ENCODE assay signal across 8 cellular contexts in the genomic region with DNA sequence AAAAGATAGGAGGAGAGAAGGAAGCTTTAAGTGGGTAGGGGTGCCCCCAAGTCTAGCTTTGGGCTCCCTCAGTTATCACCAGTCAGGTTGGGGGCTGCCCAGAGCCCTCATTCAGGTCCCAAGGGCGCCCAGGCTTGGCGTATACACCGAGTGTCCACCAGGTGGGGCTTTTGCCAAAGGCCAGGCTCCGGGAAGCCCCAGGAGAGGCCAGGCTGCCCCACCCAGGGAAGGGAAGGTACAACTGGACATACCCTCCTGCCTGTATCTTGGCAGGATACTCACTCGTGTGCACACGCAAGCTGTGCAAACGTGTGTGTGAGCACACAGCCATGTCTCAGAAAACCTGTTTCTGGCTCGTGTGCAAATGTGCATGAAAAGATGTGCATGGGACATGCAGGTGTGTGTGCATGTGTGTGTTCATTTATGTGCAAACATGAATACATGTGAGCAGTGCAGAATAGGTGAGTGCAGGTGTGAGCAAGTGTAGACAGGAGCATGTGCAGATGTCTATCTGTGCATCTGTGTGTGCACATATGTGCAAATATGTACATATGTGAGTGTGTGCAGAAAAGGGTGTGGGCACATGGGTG. TPM values are rescaled to one million over a fixed set of nuclear protein-coding genes. Genes with fewer than 3 reads are reported as not detected.
DNase-seq lines count a peak whose midpoint lies in the region; ATAC-seq and TF ChIP-seq lines count a peak whose summit lies in the region.

No MANE protein-coding gene starts in this region.

- intact Hi-C loops in activated CD8-positive, alpha-beta T cell treated with anti-CD3 and anti-CD28 coated beads for 36 hours (cut with micrococcal nuclease) = loop anchor here (10.0 kb wide), 1 partner anchor 291 kb away; no protein-coding TSS in a partner anchor

- H3K27me3 Mint-ChIP-seq in activated CD8-positive, alpha-beta T cell treated with anti-CD3 and anti-CD28 coated beads for 36 hours = peaks cover 10% of the 10 kb centered on the region
- H3K27me3 Mint-ChIP-seq in neural crest cell (ENCODE audit: low read depth) = peaks cover 77% of the 10 kb centered on the region

- H3K4me3 ChIP-seq in epithelial cell of esophagus (ENCODE audit: low read length) = no peak overlapping the region

- peak; percentile 85 for TF ChIP-seq CTCF in activated CD8-positive, alpha-beta T cell treated with anti-CD3 and anti-CD28 coated beads for 36 hours (IDR thresholded peaks at IDR 0.05)
- TF ChIP-seq CTCF in epithelial cell of esophagus (IDR thresholded peaks at IDR 0.05; ENCODE audit: insufficient read depth, low read depth, low read length, missing control alignments) (peak; percentile 90), neural crest cell (conservative IDR thresholded peaks at IDR 0.05) (peak; percentile 91)

- H3K27ac Mint-ChIP-seq in activated CD8-positive, alpha-beta T cell treated with anti-CD3 and anti-CD28 coated beads for 36 hours = no peak overlapping the region
- no peak overlapping the region for H3K27ac Mint-ChIP-seq in neural crest cell (ENCODE audit: unreplicated experiment)

- POLR2A ChIA-PET in activated CD8-positive, alpha-beta T cell treated with anti-CD3 and anti-CD28 coated beads for 36 hours (lab: Charles Lee) = no interaction called here

- H3K4me1 Mint-ChIP-seq in activated CD8-positive, alpha-beta T cell treated with anti-CD3 and anti-CD28 coated beads for 36 hours (ENCODE audit: low read depth) = peaks cover 3% of the 10 kb centered on the region
- no peaks in the 10 kb centered on the region for H3K4me1 Mint-ChIP-seq in neural crest cell

- CTCF ChIA-PET in activated CD8-positive, alpha-beta T cell treated with anti-CD3 and anti-CD28 coated beads for 36 hours (lab: Charles Lee) = interaction anchor here (0.7 to 2.2 kb wide), 12 partner anchors 10 to 292 kb away, joined by 3 to 13 read pairs (median 4); no protein-coding TSS in a partner anchor

- no peaks in the 10 kb centered on the region for H3K9me3 Mint-ChIP-seq in activated CD8-positive, alpha-beta T cell treated with anti-CD3 and anti-CD28 coated beads for 36 hours
- no peaks in the 10 kb centered on the region for H3K9me3 Mint-ChIP-seq in neural crest cell

- H3K4me3 Mint-ChIP-seq in activated CD8-positive, alpha-beta T cell treated with anti-CD3 and anti-CD28 coated beads for 36 hours = no peak overlapping the region
- H3K4me3 Mint-ChIP-seq in neural crest cell = peak overlapping the region; percentile 28

- DNase-seq in SKM-1 treated with dmso at 0.1 percent for 144 hours (lab: John Stamatoyannopoulos, UW; ENCODE audit: unreplicated experiment) (peak; percentile 7), SKM-1 (lab: John Stamatoyannopoulos, UW; ENCODE audit: unreplicated experiment) (no peak), NCI-H2171 treated with DMSO at 0.1 percent for 48 hours (lab: John Stamatoyannopoulos, UW) (peak; percentile 38), epithelial cell of esophagus (ENCODE audit: low read depth) (peak; percentile 62), neural crest cell (ENCODE audit: low read depth, low spot score) (peak; percentile 70), ureter (ENCODE audit: low spot score) (peak; percentile 64)
- peak; percentile 65 for DNase-seq in activated CD8-positive, alpha-beta T cell treated with anti-CD3 and anti-CD28 coated beads for 36 hours

- peak; percentile 81 for ATAC-seq in activated CD8-positive, alpha-beta T cell treated with anti-CD3 and anti-CD28 coated beads for 36 hours
- ATAC-seq in HG03025 (IDR thresholded peaks at IDR 0.05; ENCODE audit: low FRiP score, unreplicated experiment) = no peak

- H3K36me3 Mint-ChIP-seq in activated CD8-positive, alpha-beta T cell treated with anti-CD3 and anti-CD28 coated beads for 36 hours (ENCODE audit: low read depth) = no peaks in the 10 kb centered on the region
- no peaks in the 10 kb centered on the region for H3K36me3 Mint-ChIP-seq in neural crest cell (ENCODE audit: low read depth)

RNA-seq across cellular contexts. Expression of a gene that starts 9.7 kb away (rescaled TPM):
- total RNA-seq in activated CD8-positive, alpha-beta T cell treated with anti-CD3 and anti-CD28 coated beads for 36 hours = under 1 TPM; 0.13 to 0.14 TPM
- total RNA-seq in neural crest cell = 5.4 and 5.8 TPM in 2 replicates
- total RNA-seq in ureter = 0.23 TPM
